In the genomic region with DNA sequence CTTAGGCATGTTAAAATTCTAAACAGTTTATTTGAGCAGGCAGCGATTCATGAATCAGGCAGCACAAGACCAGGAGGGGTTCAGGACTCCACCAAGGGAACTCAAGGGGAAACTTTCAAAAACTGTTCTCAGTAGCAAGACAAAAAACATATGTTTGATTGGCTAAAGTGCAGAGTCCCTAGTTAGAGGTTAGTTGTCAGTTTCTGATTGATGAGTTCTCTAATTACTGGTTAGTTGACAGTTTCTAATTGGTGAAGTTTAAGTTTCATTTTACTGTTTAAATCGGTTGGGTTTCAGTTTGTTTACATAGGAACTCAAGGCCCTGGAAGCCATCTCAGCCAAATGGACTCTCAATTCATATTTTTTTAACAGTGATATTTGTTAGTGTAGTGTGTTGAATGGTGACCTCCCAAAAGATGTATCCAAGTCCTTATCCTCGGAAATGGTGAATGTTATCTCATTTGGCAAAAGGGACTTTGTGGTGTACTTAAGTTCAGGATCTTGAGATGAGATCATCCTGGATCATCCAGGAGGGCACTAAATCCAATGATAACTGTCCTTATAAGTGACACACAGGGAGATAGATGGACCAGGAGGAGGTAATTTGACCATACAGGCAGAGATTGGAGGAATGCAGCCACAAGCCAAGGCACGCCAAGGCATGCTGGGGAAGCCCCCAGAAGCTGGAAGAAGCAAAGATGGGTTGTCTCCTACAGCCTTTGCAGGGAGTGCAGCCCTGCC, we compare ENCODE assay signal across 19 cellular contexts.
"Had no signal": no experiment of that assay in that cellular context is flagged by ENCODE, and none has a peak within 500 bp of the region (broad histone marks: within the 10 kb centered on the region; RNA-seq: fewer than 3 reads in every experiment).

No MANE protein-coding gene starts in this region.

- H3K36me3 Mint-ChIP-seq: stimulated activated naive B cell treated with anti-CD40 and anti-IgM and Interleukin-4, amounts not matched to agents 10 μg/mL and 1 μg/mL and 100 μg/mL, for 72 hours had no signal

- H3K27ac ChIP-seq: cardiac muscle cell, dorsolateral prefrontal cortex, left ventricle myocardium inferior, neutrophil, parathyroid adenoma, transverse colon had no signal

- H3K4me3 Mint-ChIP-seq: activated CD4-positive, alpha-beta memory T cell treated with anti-CD3 and anti-CD28 coated beads, Interleukin-2, amount 10 ng/mL, durations not matched to agents 7 days and 5 days; activated T-cell treated with anti-CD3 and anti-CD28 coated beads, Interleukin-2, amount 50 U/mL, for 4 hours; naive thymus-derived CD4-positive, alpha-beta T cell; stimulated activated naive B cell treated with anti-CD40 and anti-IgM and Interleukin-4, amounts not matched to agents 10 μg/mL and 1 μg/mL and 100 μg/mL, for 72 hours; WTC11 had no signal

- H2AFZ ChIP-seq: parathyroid adenoma had no signal

- H3K27me3 Mint-ChIP-seq: activated CD4-positive, alpha-beta memory T cell treated with anti-CD3 and anti-CD28 coated beads, Interleukin-2, amount 10 ng/mL, durations not matched to agents 7 days and 5 days had no signal

- DNase-seq: activated CD4-positive, alpha-beta memory T cell treated with anti-CD3 and anti-CD28 coated beads, Interleukin-2, amount 10 ng/mL, durations not matched to agents 7 days and 5 days; activated CD4-positive, alpha-beta T cell treated with anti-CD3 and anti-CD28 coated beads for 4 hours; activated effector memory CD4-positive, alpha-beta T cell treated with Interleukin-2 at 50 U/mL for 16 hours; activated naive CD4-positive, alpha-beta T cell treated with anti-CD3 and anti-CD28 coated beads, Interleukin-2, amount 50 U/mL, for 16 hours; activated T-cell treated with anti-CD3 and anti-CD28 coated beads, Interleukin-2, amount 50 U/mL, for 4 hours; dorsolateral prefrontal cortex; foreskin fibroblast; hypothalamus; kidney; left ventricle myocardium inferior; mucosa of descending colon; naive thymus-derived CD4-positive, alpha-beta T cell; stimulated activated naive B cell treated with anti-CD40 and anti-IgM and Interleukin-4, amounts not matched to agents 10 μg/mL and 1 μg/mL and 100 μg/mL, for 72 hours; transverse colon had no signal

- H3K36me3 ChIP-seq: cardiac muscle cell, left ventricle myocardium inferior, neutrophil, transverse colon had no signal

- H3K9ac ChIP-seq: parathyroid adenoma had no signal

- H3K27ac Mint-ChIP-seq: activated CD4-positive, alpha-beta memory T cell treated with anti-CD3 and anti-CD28 coated beads, Interleukin-2, amount 10 ng/mL, durations not matched to agents 7 days and 5 days; naive thymus-derived CD4-positive, alpha-beta T cell; stimulated activated naive B cell treated with anti-CD40 and anti-IgM and Interleukin-4, amounts not matched to agents 10 μg/mL and 1 μg/mL and 100 μg/mL, for 72 hours; WTC11 had no signal

- H3K9me3 Mint-ChIP-seq: activated T-cell treated with anti-CD3 and anti-CD28 coated beads, Interleukin-2, amount 50 U/mL, for 4 hours had no signal

- H3K4me1 ChIP-seq: left ventricle myocardium inferior, parathyroid adenoma, transverse colon had no signal

- H3K4me3 ChIP-seq: cardiac muscle cell, dorsolateral prefrontal cortex, left ventricle myocardium inferior, mucosa of descending colon, transverse colon had no signal

- FAIRE-seq: kidney, TTC549 had no signal

- ATAC-seq: activated T-cell treated with anti-CD3 and anti-CD28 coated beads, Interleukin-2, amount 50 U/mL, for 4 hours; mucosa of descending colon; naive thymus-derived CD4-positive, alpha-beta T cell; stimulated activated naive B cell treated with anti-CD40 and anti-IgM and Interleukin-4, amounts not matched to agents 10 μg/mL and 1 μg/mL and 100 μg/mL, for 72 hours; WTC11 had no signal

- H3K4me1 Mint-ChIP-seq: activated CD4-positive, alpha-beta memory T cell treated with anti-CD3 and anti-CD28 coated beads, Interleukin-2, amount 10 ng/mL, durations not matched to agents 7 days and 5 days; naive thymus-derived CD4-positive, alpha-beta T cell; stimulated activated naive B cell treated with anti-CD40 and anti-IgM and Interleukin-4, amounts not matched to agents 10 μg/mL and 1 μg/mL and 100 μg/mL, for 72 hours had no signal

- H3K9me3 ChIP-seq: left ventricle myocardium inferior, mucosa of descending colon, neutrophil, transverse colon had no signal

- H3K27me3 ChIP-seq: cardiac muscle cell, dorsolateral prefrontal cortex, neutrophil, transverse colon had no signal

- H3K79me2 ChIP-seq: parathyroid adenoma had no signal
